In genomic region chr6:90083891-90084290, GRCh38 we compare ENCODE assay signal across 9 cellular contexts.
DNase-seq lines count a peak whose midpoint lies in the region; ATAC-seq and TF ChIP-seq lines count a peak whose summit lies in the region.
"Had no signal": no experiment of that assay in that cellular context is flagged by ENCODE, and none has a peak within 500 bp of the region (broad histone marks: within the 10 kb centered on the region; RNA-seq: fewer than 3 reads in every experiment).

No MANE protein-coding gene starts in this region.

- H3K27ac Mint-ChIP-seq in activated CD4-positive, alpha-beta memory T cell treated with anti-CD3 and anti-CD28 coated beads for 36 hours, result peak overlapping the region; percentile 59
- no peak overlapping the region for H3K27ac Mint-ChIP-seq in MCF 10A (ENCODE audit: low read depth, unreplicated experiment)

- H3K36me3 Mint-ChIP-seq in activated CD4-positive, alpha-beta memory T cell treated with anti-CD3 and anti-CD28 coated beads for 36 hours, result peaks cover 29% of the 10 kb centered on the region
- H3K36me3 Mint-ChIP-seq in MCF 10A (ENCODE audit: insufficient read depth, unreplicated experiment), result peaks cover 6% of the 10 kb centered on the region

- BruUV-seq in MCF 10A (replicated peaks; lab: Mats Ljungman, UMichigan), result no TSS peak

- DNase-seq in activated CD4-positive, alpha-beta memory T cell treated with anti-CD3 and anti-CD28 coated beads for 36 hours, result peak; percentile 74
- peak; percentile 22 for DNase-seq in stimulated activated CD8-positive, alpha-beta memory T cell treated with anti-CD3 and anti-CD28 coated beads, Interleukin-4, amount 100 ng/mL, for 24 hours (ENCODE audit: low read depth)
- no peak for DNase-seq in NCI-H1436 (lab: John Stamatoyannopoulos, UW)
- no peak for DNase-seq in MCF 10A (ENCODE audit: unreplicated experiment)
- DNase-seq in NCI-H187 (lab: John Stamatoyannopoulos, UW), result no peak
- DNase-seq: NCI-H510A treated with DMSO at 0.1 percent for 48 hours had no signal

- peak overlapping the region; percentile 1 for H3K4me3 Mint-ChIP-seq in activated CD4-positive, alpha-beta memory T cell treated with anti-CD3 and anti-CD28 coated beads for 36 hours
- no peak overlapping the region for H3K4me3 Mint-ChIP-seq in MCF 10A (ENCODE audit: unreplicated experiment)

- POLR2A ChIA-PET in activated CD4-positive, alpha-beta memory T cell treated with anti-CD3 and anti-CD28 coated beads for 36 hours (lab: Charles Lee), result interaction anchor here (0.8 to 1.9 kb wide), 4 partner anchors 11 to 201 kb away, joined by 3 to 6 read pairs (median 3); no protein-coding TSS in a partner anchor
- POLR2A ChIA-PET in MCF 10A (lab: Yijun Ruan, JAX), result interaction anchor here (1.0 kb wide), 1 partner anchor 114 kb away, joined by 4 read pairs; no protein-coding TSS in a partner anchor

- H3K27me3 Mint-ChIP-seq in activated CD4-positive, alpha-beta memory T cell treated with anti-CD3 and anti-CD28 coated beads for 36 hours, result no peaks in the 10 kb centered on the region
- no peaks in the 10 kb centered on the region for H3K27me3 Mint-ChIP-seq in MCF 10A (ENCODE audit: insufficient read depth, unreplicated experiment)

- ATAC-seq in GM19395 (IDR thresholded peaks at IDR 0.05; ENCODE audit: unreplicated experiment) (peak; percentile 65), HG03432 (IDR thresholded peaks at IDR 0.05; ENCODE audit: unreplicated experiment) (peak; percentile 67), HG03097 (IDR thresholded peaks at IDR 0.05; ENCODE audit: low FRiP score, unreplicated experiment) (no peak)

- H3K4me1 Mint-ChIP-seq in activated CD4-positive, alpha-beta memory T cell treated with anti-CD3 and anti-CD28 coated beads for 36 hours (ENCODE audit: low read depth), result peaks cover 84% of the 10 kb centered on the region
- peaks cover 29% of the 10 kb centered on the region for H3K4me1 Mint-ChIP-seq in MCF 10A (ENCODE audit: insufficient read depth, unreplicated experiment)

- intact Hi-C loops in activated CD4-positive, alpha-beta memory T cell treated with anti-CD3 and anti-CD28 coated beads for 36 hours (cut with micrococcal nuclease), result loop anchor here (10.0 kb wide), 1 partner anchor 501 kb away; the partner anchor contains the start of gene MAP3K7
- intact Hi-C loops in MCF 10A (cut with micrococcal nuclease), result no loop called here

- H3K9me3 Mint-ChIP-seq in activated CD4-positive, alpha-beta memory T cell treated with anti-CD3 and anti-CD28 coated beads for 36 hours, result no peaks in the 10 kb centered on the region
- no peaks in the 10 kb centered on the region for H3K9me3 Mint-ChIP-seq in MCF 10A (ENCODE audit: unreplicated experiment)

- no peak for TF ChIP-seq CTCF in MCF 10A (IDR thresholded peaks at IDR 0.05; ENCODE audit: unreplicated experiment)

- CTCF ChIA-PET in activated CD4-positive, alpha-beta memory T cell treated with anti-CD3 and anti-CD28 coated beads for 36 hours (lab: Charles Lee), result interaction anchor here (0.6 to 2.1 kb wide), 3 partner anchors 30 to 395 kb away, joined by 5 to 8 read pairs (median 6); no protein-coding TSS in a partner anchor
- CTCF ChIA-PET in MCF 10A (lab: Yijun Ruan, JAX), result interaction anchor here (0.6 kb wide), 1 partner anchor 15 kb away, joined by 3 read pairs; no protein-coding TSS in a partner anchor

Comparison
In these comparisons a context has a peak if more than half of its experiments do, and no peak if none do; other contexts are left out.
1. DNase-seq: peak in activated CD4-positive, alpha-beta memory T cell treated with anti-CD3 and anti-CD28 coated beads for 36 hours (single experiment) and stimulated activated CD8-positive, alpha-beta memory T cell treated with anti-CD3 and anti-CD28 coated beads, Interleukin-4, amount 100 ng/mL, for 24 hours (single experiment); none in NCI-H1436 (single experiment), MCF 10A (single experiment) and NCI-H187 (0 of 2).